ENCODE assay signal across 9 cellular contexts in genomic region chr11:102046841-102047240, GRCh38. TPM values are rescaled to one million over a fixed set of nuclear protein-coding genes. Genes with fewer than 3 reads are reported as not detected.
A peak's percentile ranks its signal among the peaks of the same experiment; 100 is the strongest.
DNase-seq lines count a peak whose midpoint lies in the region; FAIRE-seq and TF ChIP-seq lines count a peak whose summit lies in the region.
"Had no signal": no experiment of that assay in that cellular context is flagged by ENCODE, and none has a peak within 500 bp of the region (broad histone marks: within the 10 kb centered on the region; RNA-seq: fewer than 3 reads in every experiment).

No MANE protein-coding gene starts in this region.

- H3K27me3 ChIP-seq in subcutaneous abdominal adipose tissue (ENCODE audit: control insufficient read depth in 5 of 5, insufficient read depth in 4 of 5, low read length in 5 of 5), result peaks cover 0 to 8% (median 0%) of the 10 kb centered on the region in 5 donors

- H3K4me1 Mint-ChIP-seq in activated CD4-positive, alpha-beta T cell treated with anti-CD3 and anti-CD28 coated beads, Interleukin-2, amount 10 ng/mL, durations not matched to agents 24 days and 14 days, result peaks cover 5% of the 10 kb centered on the region

- H3K27me3 Mint-ChIP-seq in activated CD4-positive, alpha-beta T cell treated with anti-CD3 and anti-CD28 coated beads, Interleukin-2, amount 10 ng/mL, durations not matched to agents 24 days and 14 days, result peaks cover 35% of the 10 kb centered on the region

- H3K36me3 ChIP-seq in kidney (ENCODE audit: control insufficient read depth in 1 of 2, insufficient read depth in 2 of 2, low read length in 2 of 2) (no peaks in the 10 kb centered on the region), subcutaneous abdominal adipose tissue (ENCODE audit: control insufficient read depth in 5 of 5, insufficient read depth in 5 of 5, low read length in 5 of 5) (no peaks in the 10 kb centered on the region)

- H3K4me1 ChIP-seq in kidney (ENCODE audit: control insufficient read depth in 1 of 2, insufficient read depth in 1 of 2, low read depth in 1 of 2, low read length in 2 of 2) (no peaks in the 10 kb centered on the region), subcutaneous abdominal adipose tissue (ENCODE audit: control insufficient read depth in 5 of 5, insufficient read depth in 5 of 5, low read length in 5 of 5) (peaks cover 0 to 16% (median 12%) of the 10 kb centered on the region in 5 donors)

- H3K27ac Mint-ChIP-seq in activated CD4-positive, alpha-beta T cell treated with anti-CD3 and anti-CD28 coated beads, Interleukin-2, amount 10 ng/mL, durations not matched to agents 24 days and 14 days, result no peak overlapping the region

- H3K9ac ChIP-seq in kidney (ENCODE audit: low read length in 2 of 2), result no peak overlapping the region
- peak overlapping the region in 4 of 5 donors; percentile 39 to 78 (median 68) for H3K9ac ChIP-seq in subcutaneous abdominal adipose tissue (ENCODE audit: low read length in 5 of 5)
- H3K9ac ChIP-seq: KMS-11 had no signal

- H3K4me3 ChIP-seq in astrocyte of the spinal cord (ENCODE audit: low read depth, low read length) (peak overlapping the region; percentile 62), kidney (ENCODE audit: low read length in 2 of 2) (peak overlapping the region; percentile 64 to 66), subcutaneous abdominal adipose tissue (ENCODE audit: low read depth in 1 of 5, low read length in 5 of 5) (peak overlapping the region; percentile 59 to 81 (median 69))

- no peaks in the 10 kb centered on the region for H3K36me3 Mint-ChIP-seq in activated CD4-positive, alpha-beta T cell treated with anti-CD3 and anti-CD28 coated beads, Interleukin-2, amount 10 ng/mL, durations not matched to agents 24 days and 14 days (ENCODE audit: low read depth)

- H3K27ac ChIP-seq in kidney (ENCODE audit: low read depth in 2 of 2, low read length in 2 of 2) (no peak overlapping the region), subcutaneous abdominal adipose tissue (ENCODE audit: low read depth, low read length) (peak overlapping the region; percentile 78)
- H3K27ac ChIP-seq: KMS-11 had no signal

- H3K9me3 ChIP-seq in kidney (ENCODE audit: control insufficient read depth in 1 of 2, low read length in 2 of 2), result peaks cover 0 to 3% of the 10 kb centered on the region in 2 donors
- H3K9me3 ChIP-seq in subcutaneous abdominal adipose tissue (ENCODE audit: control insufficient read depth in 5 of 5, low read length in 5 of 5), result no peaks in the 10 kb centered on the region

- H3K4me3 Mint-ChIP-seq in activated CD4-positive, alpha-beta T cell treated with anti-CD3 and anti-CD28 coated beads, Interleukin-2, amount 10 ng/mL, durations not matched to agents 24 days and 14 days, result peak overlapping the region; percentile 43

- TF ChIP-seq CTCF in astrocyte of the spinal cord (IDR thresholded peaks at IDR 0.05; ENCODE audit: low read depth, low read length) (no peak), kidney (IDR thresholded peaks at IDR 0.05; ENCODE audit: borderline replicate concordance, extremely low read depth, insufficient read depth) (no peak)

- no peak for DNase-seq in activated CD4-positive, alpha-beta T cell treated with anti-CD3 and anti-CD28 coated beads, Interleukin-2, amount 10 ng/mL, durations not matched to agents 24 days and 14 days
- DNase-seq in activated CD4-positive, alpha-beta T cell treated with anti-CD3 and anti-CD28 coated beads for 48 hours, result no peak
- no peak for DNase-seq in astrocyte of the spinal cord (ENCODE audit: low read depth, low spot score)
- DNase-seq in kidney, result no peak
- no peak for DNase-seq in DMS153 treated with DMSO at 0.1 percent for 48 hours (lab: John Stamatoyannopoulos, UW; ENCODE audit: unreplicated experiment)
- DNase-seq in posterior vena cava (ENCODE audit: low spot score), result no peak
- DNase-seq in hepatic stellate cell (ENCODE audit: low spot score), result no peak

- no peaks in the 10 kb centered on the region for H3K9me3 Mint-ChIP-seq in activated CD4-positive, alpha-beta T cell treated with anti-CD3 and anti-CD28 coated beads, Interleukin-2, amount 10 ng/mL, durations not matched to agents 24 days and 14 days

- in situ Hi-C loops in astrocyte of the spinal cord (cut with HindIII; ENCODE audit: low sequenced_read_pairs), result no loop called here

- peak; percentile 72 for FAIRE-seq in kidney (lab: Jason Lieb, UNC)

- intact Hi-C loops in activated CD4-positive, alpha-beta T cell treated with anti-CD3 and anti-CD28 coated beads, Interleukin-2, amount 10 ng/mL, durations not matched to agents 24 days and 14 days (cut with micrococcal nuclease), result no loop called here
- intact Hi-C loops in kidney (cut with DNase I), result no loop called here
- intact Hi-C loops in posterior vena cava (cut with DNase I), result no loop called here

RNA-seq across cellular contexts. Expression of gene CFAP300, which starts 0.4 kb away (rescaled TPM):
- total RNA-seq in activated CD4-positive, alpha-beta T cell treated with anti-CD3 and anti-CD28 coated beads, Interleukin-2, amount 10 ng/mL, durations not matched to agents 24 days and 14 days, result not detected in 2 replicates
- total RNA-seq in kidney, result 8.2 TPM
- polyA plus RNA-seq in kidney (ENCODE audit: insufficient read depth, low read depth, low replicate concordance), result 4.3 TPM
- 1 to 10 TPM; 5.6 to 6.9 TPM for total RNA-seq in posterior vena cava

Comparison
In these comparisons a context has a peak if more than half of its experiments do, and no peak if none do; other contexts are left out.
1. H3K9ac ChIP-seq: peak in subcutaneous abdominal adipose tissue (4 of 5); none in kidney (0 of 2).
2. Peak in every context shown above with its lines, with median percentiles within 50 percentile points of each other: H3K4me3 ChIP-seq.